19 cellular contexts compared by ENCODE assay signal in genomic region chr9:127173063-127173462, GRCh38. TPM values are rescaled to one million over a fixed set of nuclear protein-coding genes. Genes with fewer than 3 reads are reported as not detected.
"Had no signal": no experiment of that assay in that cellular context is flagged by ENCODE, and none has a peak within 500 bp of the region (broad histone marks: within the 10 kb centered on the region; RNA-seq: fewer than 3 reads in every experiment).

No MANE protein-coding gene starts in this region.

- H3K4me3 ChIP-seq: ascending aorta, cardiac muscle cell, prostate gland, right lobe of liver, SK-N-MC, spleen had no signal

- H3K4me1 Mint-ChIP-seq: activated CD4-positive, alpha-beta T cell treated with anti-CD3 and anti-CD28 coated beads for 36 hours; activated naive CD8-positive, alpha-beta T cell treated with anti-CD3 and anti-CD28 coated beads, Interleukin-2, amount 50 U/mL, for 24 hours had no signal

- H3K27me3 ChIP-seq: ascending aorta, cardiac muscle cell, right lobe of liver, spleen had no signal

- H3K27ac Mint-ChIP-seq: activated CD4-positive, alpha-beta T cell treated with anti-CD3 and anti-CD28 coated beads for 36 hours; activated CD8-positive, alpha-beta T cell treated with anti-CD3 and anti-CD28 coated beads for 36 hours; activated naive CD8-positive, alpha-beta T cell treated with anti-CD3 and anti-CD28 coated beads, Interleukin-2, amount 50 U/mL, for 24 hours; stimulated activated naive CD8-positive, alpha-beta T cell treated with anti-CD3 and anti-CD28 coated beads, Interleukin-15, Interleukin-2, amounts not matched to agents 100 ng/mL and 50 ng/mL, for 24 hours had no signal

- H3K9me3 ChIP-seq: ascending aorta, prostate gland, right lobe of liver, spleen had no signal

- FAIRE-seq: urothelium cell line had no signal

- ATAC-seq: activated CD4-positive, alpha-beta T cell treated with anti-CD3 and anti-CD28 coated beads for 36 hours; activated CD8-positive, alpha-beta T cell treated with anti-CD3 and anti-CD28 coated beads for 36 hours; activated naive CD8-positive, alpha-beta T cell treated with anti-CD3 and anti-CD28 coated beads, Interleukin-2, amount 50 U/mL, for 24 hours; esophagus mucosa; left ventricle myocardium superior; right lobe of liver had no signal

- H3K9me3 Mint-ChIP-seq: activated CD8-positive, alpha-beta T cell treated with anti-CD3 and anti-CD28 coated beads for 36 hours; activated naive CD8-positive, alpha-beta T cell treated with anti-CD3 and anti-CD28 coated beads, Interleukin-2, amount 50 U/mL, for 24 hours; nephron; stimulated activated naive CD8-positive, alpha-beta T cell treated with anti-CD3 and anti-CD28 coated beads, Interleukin-15, Interleukin-2, amounts not matched to agents 100 ng/mL and 50 ng/mL, for 24 hours had no signal

- H3K36me3 ChIP-seq: ascending aorta, cardiac muscle cell, prostate gland, right lobe of liver had no signal

- H3K27ac ChIP-seq: ascending aorta, cardiac muscle cell, prostate gland, right lobe of liver, SK-N-MC, spleen had no signal

- H3K27me3 Mint-ChIP-seq: activated CD4-positive, alpha-beta T cell treated with anti-CD3 and anti-CD28 coated beads for 36 hours; activated CD8-positive, alpha-beta T cell treated with anti-CD3 and anti-CD28 coated beads for 36 hours; activated naive CD8-positive, alpha-beta T cell treated with anti-CD3 and anti-CD28 coated beads, Interleukin-2, amount 50 U/mL, for 24 hours; stimulated activated naive CD8-positive, alpha-beta T cell treated with anti-CD3 and anti-CD28 coated beads, Interleukin-15, Interleukin-2, amounts not matched to agents 100 ng/mL and 50 ng/mL, for 24 hours had no signal

- H3K4me3 Mint-ChIP-seq: activated CD4-positive, alpha-beta T cell treated with anti-CD3 and anti-CD28 coated beads for 36 hours; activated CD8-positive, alpha-beta T cell treated with anti-CD3 and anti-CD28 coated beads for 36 hours; activated naive CD8-positive, alpha-beta T cell treated with anti-CD3 and anti-CD28 coated beads, Interleukin-2, amount 50 U/mL, for 24 hours; nephron; stimulated activated naive CD8-positive, alpha-beta T cell treated with anti-CD3 and anti-CD28 coated beads, Interleukin-15, Interleukin-2, amounts not matched to agents 100 ng/mL and 50 ng/mL, for 24 hours had no signal

- H3K4me1 ChIP-seq: ascending aorta, right lobe of liver had no signal

- DNase-seq: activated CD4-positive, alpha-beta T cell treated with anti-CD3 and anti-CD28 coated beads for 36 hours; activated CD8-positive, alpha-beta memory T cell treated with anti-CD3 and anti-CD28 coated beads, Interleukin-2, amount 50 U/mL, for 4 hours; activated CD8-positive, alpha-beta T cell treated with anti-CD3 and anti-CD28 coated beads for 36 hours; activated naive CD4-positive, alpha-beta T cell treated with Interleukin-2 at 50 U/mL for 16 hours; activated naive CD8-positive, alpha-beta T cell treated with anti-CD3 and anti-CD28 coated beads, Interleukin-2, amount 50 U/mL, for 24 hours; islet precursor cell; left ventricle myocardium superior; nucleus accumbens; T-helper 9 cell had no signal

RNA-seq across cellular contexts. Expression of gene ANGPTL2, which starts 50.6 kb away (rescaled TPM):
- total RNA-seq: activated CD4-positive, alpha-beta T cell treated with anti-CD3 and anti-CD28 coated beads for 36 hours; activated CD8-positive, alpha-beta T cell treated with anti-CD3 and anti-CD28 coated beads for 36 hours had no signal
